1 cellular context compared by ENCODE assay signal in genomic region chr16:11564046-11564926, GRCh38.
TF ChIP-seq lines count a peak whose summit lies in the region.

No MANE protein-coding gene starts in this region.

TF ChIP-seq in H1, 55 proteins besides CTCF, POLR2A, EP300 and RAD21 (continued from another document):
- TF ChIP-seq PHF8 (conservative IDR thresholded peaks at IDR 0.05; ENCODE audit: low read depth, low read length), result no peak
- no peak for TF ChIP-seq SP1 (IDR thresholded peaks at IDR 0.05; ENCODE audit: low read depth, low read length)
- no peak for TF ChIP-seq MAFK (IDR thresholded peaks at IDR 0.05; ENCODE audit: low read depth, low read length)
- TF ChIP-seq EGR1 (IDR thresholded peaks at IDR 0.05; ENCODE audit: borderline replicate concordance, low read depth, low read length), result no peak
